In the genomic region with DNA sequence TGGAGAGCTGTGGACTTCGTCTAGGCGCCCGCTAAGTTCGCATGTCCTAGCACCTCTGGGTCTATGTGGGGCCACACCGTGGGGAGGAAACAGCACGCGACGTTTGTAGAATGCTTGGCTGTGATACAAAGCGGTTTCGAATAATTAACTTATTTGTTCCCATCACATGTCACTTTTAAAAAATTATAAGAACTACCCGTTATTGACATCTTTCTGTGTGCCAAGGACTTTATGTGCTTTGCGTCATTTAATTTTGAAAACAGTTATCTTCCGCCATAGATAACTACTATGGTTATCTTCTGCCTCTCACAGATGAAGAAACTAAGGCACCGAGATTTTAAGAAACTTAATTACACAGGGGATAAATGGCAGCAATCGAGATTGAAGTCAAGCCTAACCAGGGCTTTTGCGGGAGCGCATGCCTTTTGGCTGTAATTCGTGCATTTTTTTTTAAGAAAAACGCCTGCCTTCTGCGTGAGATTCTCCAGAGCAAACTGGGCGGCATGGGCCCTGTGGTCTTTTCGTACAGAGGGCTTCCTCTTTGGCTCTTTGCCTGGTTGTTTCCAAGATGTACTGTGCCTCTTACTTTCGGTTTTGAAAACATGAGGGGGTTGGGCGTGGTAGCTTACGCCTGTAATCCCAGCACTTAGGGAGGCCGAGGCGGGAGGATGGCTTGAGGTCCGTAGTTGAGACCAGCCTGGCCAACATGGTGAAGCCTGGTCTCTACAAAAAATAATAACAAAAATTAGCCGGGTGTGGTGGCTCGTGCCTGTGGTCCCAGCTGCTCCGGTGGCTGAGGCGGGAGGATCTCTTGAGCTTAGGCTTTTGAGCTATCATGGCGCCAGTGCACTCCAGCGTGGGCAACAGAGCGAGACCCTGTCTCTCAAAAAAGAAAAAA, we compare ENCODE assay signal across 8 cellular contexts. TPM values are rescaled to one million over a fixed set of nuclear protein-coding genes. Genes with fewer than 3 reads are reported as not detected.
DNase-seq lines count a peak whose midpoint lies in the region; ATAC-seq and TF ChIP-seq lines count a peak whose summit lies in the region.

No MANE protein-coding gene starts in this region.

- peak overlapping the region; percentile 86 for H3K9ac ChIP-seq in OCI-LY1 (ENCODE audit: low read length)
- peak overlapping the region; percentile 100 for H3K9ac ChIP-seq in mucosa of rectum (ENCODE audit: low read depth in 1 of 2, low read length in 2 of 2)

- H3K9me3 ChIP-seq in CD4-positive, alpha-beta T cell (ENCODE audit: control insufficient read depth, low read length), result no peaks in the 10 kb centered on the region
- H3K9me3 ChIP-seq in OCI-LY1 (ENCODE audit: low read length) (no peaks in the 10 kb centered on the region), mucosa of rectum (ENCODE audit: control insufficient read depth in 2 of 2, low read length in 2 of 2) (no peaks in the 10 kb centered on the region)

- H3K9me2 ChIP-seq in OCI-LY1 (ENCODE audit: low read depth, low read length), result no peaks in the 10 kb centered on the region

- POLR2A ChIA-PET in CD4-positive, alpha-beta T cell (lab: Charles Lee), result interaction anchor here (0.7 to 38.3 kb wide), 24 partner anchors 14 to 488 kb away, joined by 3 to 4232 read pairs (median 6); partner anchors contain the start of genes CTDSPL2, EIF3J, SPG11 and TRIM69

- H4K20me1 ChIP-seq in OCI-LY1 (ENCODE audit: insufficient read depth, low read length), result 0 out of 2 replicates have a peak, but pooled peaks cover 3% of the 10 kb centered on the region

- H3K27ac Mint-ChIP-seq in CD4-positive, alpha-beta T cell, result peak overlapping the region; percentile 100
- peak overlapping the region; percentile 100 for H3K27ac Mint-ChIP-seq in activated T-cell treated with anti-CD3 and anti-CD28 coated beads, Interleukin-2, amount 50 U/mL, for 24 hours

- peaks cover 75% of the 10 kb centered on the region for H3K4me1 Mint-ChIP-seq in CD4-positive, alpha-beta T cell (ENCODE audit: low read depth)
- peaks cover 50% of the 10 kb centered on the region for H3K4me1 Mint-ChIP-seq in activated T-cell treated with anti-CD3 and anti-CD28 coated beads, Interleukin-2, amount 50 U/mL, for 24 hours (ENCODE audit: low read depth)

- H2AFZ ChIP-seq in OCI-LY1 (ENCODE audit: low read length), result no peak overlapping the region

- H3K9me3 Mint-ChIP-seq in CD4-positive, alpha-beta T cell, result no peaks in the 10 kb centered on the region
- H3K9me3 Mint-ChIP-seq in activated T-cell treated with anti-CD3 and anti-CD28 coated beads, Interleukin-2, amount 50 U/mL, for 24 hours, result no peaks in the 10 kb centered on the region

- H3K4me3 Mint-ChIP-seq in CD4-positive, alpha-beta T cell, result peak overlapping the region; percentile 96
- H3K4me3 Mint-ChIP-seq in activated T-cell treated with anti-CD3 and anti-CD28 coated beads, Interleukin-2, amount 50 U/mL, for 24 hours, result peak overlapping the region; percentile 99

- ATAC-seq in CD4-positive, alpha-beta T cell (ENCODE audit: poor library complexity), result peak; percentile 14
- ATAC-seq in esophagus mucosa (peak; percentile 39), HG02623 (IDR thresholded peaks at IDR 0.05; ENCODE audit: unreplicated experiment) (no peak)

- peaks cover 90% of the 10 kb centered on the region for H3K36me3 Mint-ChIP-seq in CD4-positive, alpha-beta T cell (ENCODE audit: low read depth)
- peaks cover 87% of the 10 kb centered on the region for H3K36me3 Mint-ChIP-seq in activated T-cell treated with anti-CD3 and anti-CD28 coated beads, Interleukin-2, amount 50 U/mL, for 24 hours (ENCODE audit: low read depth)

- CTCF ChIA-PET in CD4-positive, alpha-beta T cell (lab: Charles Lee), result interaction anchor here (0.8 to 5.8 kb wide), 9 partner anchors 10 to 106 kb away, joined by 3 to 115 read pairs (median 16); partner anchors contain the start of genes SPG11 and TRIM69

- no peaks in the 10 kb centered on the region for H3K27me3 Mint-ChIP-seq in CD4-positive, alpha-beta T cell
- H3K27me3 Mint-ChIP-seq in activated T-cell treated with anti-CD3 and anti-CD28 coated beads, Interleukin-2, amount 50 U/mL, for 24 hours, result no peaks in the 10 kb centered on the region

- H3K4me1 ChIP-seq in OCI-LY1 (ENCODE audit: insufficient read depth, low read length, severe bottlenecking), result peaks cover 33% of the 10 kb centered on the region
- peaks cover 27 to 47% of the 10 kb centered on the region in 2 donors for H3K4me1 ChIP-seq in mucosa of rectum (ENCODE audit: control insufficient read depth in 2 of 2, insufficient read depth in 2 of 2, low read length in 2 of 2)

- intact Hi-C loops in CD4-positive, alpha-beta T cell (cut with DNase I, micrococcal nuclease), result loop anchor here in 1 of 2 experiments (2.0 kb wide), 1 partner anchor 24 kb away; the partner anchor contains the start of gene TRIM69

- no peak for TF ChIP-seq CTCF in CD4-positive, alpha-beta T cell (IDR thresholded peaks at IDR 0.05)
- no peak for TF ChIP-seq CTCF in HFF-Myc (IDR thresholded peaks at IDR 0.05; ENCODE audit: low read depth, low read length, missing control alignments)
- TF ChIP-seq CTCF in OCI-LY1 (IDR thresholded peaks at IDR 0.05; ENCODE audit: low read length), result no peak

- peaks cover 34% of the 10 kb centered on the region for H3K79me2 ChIP-seq in OCI-LY1 (ENCODE audit: insufficient read depth, low read length)

- peak overlapping the region; percentile 100 for H3K27ac ChIP-seq in CD4-positive, alpha-beta T cell (ENCODE audit: low read depth, low read length)
- H3K27ac ChIP-seq in OCI-LY1 (ENCODE audit: low read depth, low read length, poor library complexity, severe bottlenecking) (peak overlapping the region; percentile 84), mucosa of rectum (ENCODE audit: low read depth in 2 of 2, low read length in 2 of 2) (peak overlapping the region; percentile 100), substantia nigra (ENCODE audit: low read depth, low read length, poor library complexity, severe bottlenecking) (peak overlapping the region; percentile 98)

- peak; percentile 31 to 66 (median 51) for DNase-seq in CD4-positive, alpha-beta T cell
- DNase-seq in HFF-Myc (ENCODE audit: extremely low read depth, low read depth) (no peak), substantia nigra (lab: John Stamatoyannopoulos, UW) (peak in 36 of 49 donors; percentile 5 to 71 (median 36))
- DNase-seq in activated T-cell treated with anti-CD3 and anti-CD28 coated beads, Interleukin-2, amount 50 U/mL, for 24 hours, result peak; percentile 78

- H3F3A ChIP-seq in OCI-LY1 (ENCODE audit: insufficient read depth, low read length), result no peaks in the 10 kb centered on the region

- H3K27me3 ChIP-seq in CD4-positive, alpha-beta T cell (ENCODE audit: control insufficient read depth, insufficient read depth, low read length), result no peaks in the 10 kb centered on the region
- H3K27me3 ChIP-seq in OCI-LY1 (ENCODE audit: insufficient read depth, low read length) (no peaks in the 10 kb centered on the region), mucosa of rectum (ENCODE audit: control insufficient read depth in 2 of 2, insufficient read depth in 2 of 2, low read length in 2 of 2) (no peaks in the 10 kb centered on the region)

- peak overlapping the region; percentile 91 for H3K4me2 ChIP-seq in OCI-LY1 (ENCODE audit: low read length)

- peaks cover 43% of the 10 kb centered on the region for H3K36me3 ChIP-seq in OCI-LY1 (ENCODE audit: insufficient read depth, low read length)
- peaks cover 29 to 30% of the 10 kb centered on the region in 2 donors for H3K36me3 ChIP-seq in mucosa of rectum (ENCODE audit: control insufficient read depth in 2 of 2, insufficient read depth in 2 of 2, low read length in 2 of 2)

- H3K4me3 ChIP-seq in HFF-Myc (replicated peaks; ENCODE audit: low read depth, low read length) (peak overlapping the region; percentile 90), OCI-LY1 (ENCODE audit: low read depth, low read length, poor library complexity, severe bottlenecking) (peak overlapping the region; percentile 77), mucosa of rectum (ENCODE audit: low read length in 2 of 2) (peak overlapping the region; percentile 96 to 99)

RNA-seq across cellular contexts. Expression of gene B2M, which starts 1.0 kb away (rescaled TPM):
- 1,000 to 10,000 TPM; 4,357 to 4,503 TPM for total RNA-seq in CD4-positive, alpha-beta T cell
- total RNA-seq in esophagus mucosa, result 469 TPM

RNA-seq across cellular contexts. Expression of gene PATL2, which starts 1.2 kb away (rescaled TPM):
- total RNA-seq in CD4-positive, alpha-beta T cell, result 10 to 100 TPM; 17.4 to 21.9 TPM
- total RNA-seq in esophagus mucosa, result 1.2 TPM

RNA-seq across cellular contexts. Expression of gene TRIM69, which starts 24.0 kb away (rescaled TPM):
- 1 to 10 TPM; 6.2 to 9.8 TPM for total RNA-seq in CD4-positive, alpha-beta T cell
- total RNA-seq in esophagus mucosa, result 17.9 TPM

RNA-seq across cellular contexts. Expression of gene SPG11, which starts 48.9 kb away (rescaled TPM):
- total RNA-seq in CD4-positive, alpha-beta T cell, result 10 to 100 TPM; 49.9 to 51.3 TPM
- 57.9 TPM for total RNA-seq in esophagus mucosa
